ENCODE assay signal across 26 cellular contexts in genomic region chr18:27353273-27353672, GRCh38.
DNase-seq lines count a peak whose midpoint lies in the region; ATAC-seq, FAIRE-seq and TF ChIP-seq lines count a peak whose summit lies in the region.
"Had no signal": no experiment of that assay in that cellular context is flagged by ENCODE, and none has a peak within 500 bp of the region (broad histone marks: within the 10 kb centered on the region; RNA-seq: fewer than 3 reads in every experiment).

No MANE protein-coding gene starts in this region.

- H3K4ac ChIP-seq in IMR-90 (ENCODE audit: low read depth, low read length): no peak overlapping the region

- peaks cover 6% of the 10 kb centered on the region for H3K9me3 Mint-ChIP-seq in nephron progenitor cell

- dilution Hi-C loops in IMR-90 (cut with HindIII; ENCODE audit: low sequenced_read_pairs, unreplicated experiment): no loop called here

- POLR2A ChIA-PET in A549 (lab: Yijun Ruan, JAX) (no interaction called here), IMR-90 (lab: Charles Lee; ENCODE audit: unreplicated experiment) (no interaction called here)

- in situ Hi-C loops in IMR-90 (cut with MboI; ENCODE audit: low sequenced_read_pairs): no loop called here

- H3K27ac ChIP-seq in A549 (no peak overlapping the region), IMR-90 (ENCODE audit: insufficient read depth, low read length) (no peak overlapping the region)
- H3K27ac ChIP-seq: BLaER1 treated with 17β-estradiol and CSF1 and Interleukin-3, amounts not matched to agents 10 nM and 100 nM; C4-2B had no signal

- no peak overlapping the region for H3K56ac ChIP-seq in IMR-90 (ENCODE audit: extremely low read depth, insufficient read depth, low read length)

- BruUV-seq in IMR-90 (replicated peaks; lab: Mats Ljungman, UMichigan): no TSS peak

- H3K4me1 Mint-ChIP-seq in nephron progenitor cell: no peaks in the 10 kb centered on the region
- H3K4me1 Mint-ChIP-seq: B cell had no signal

- CTCF ChIA-PET in A549 (lab: Yijun Ruan, JAX): no interaction called here
- CTCF ChIA-PET in IMR-90 (lab: Yijun Ruan, JAX): no interaction called here

- no peak overlapping the region for H2AK9ac ChIP-seq in IMR-90 (replicated peaks; ENCODE audit: low read depth, low read length, poor library complexity)

- FAIRE-seq in A549 (lab: Jason Lieb, UNC) (no peak), HTR-8/SVneo (lab: Jason Lieb, UNC) (no peak)
- FAIRE-seq: A204.1, GM12878, GM12892, GM18507 had no signal

- no peaks in the 10 kb centered on the region for H3K27me3 ChIP-seq in IMR-90 (ENCODE audit: control insufficient read depth, insufficient read depth, low read length)
- H3K27me3 ChIP-seq: BLaER1 treated with 17β-estradiol and CSF1 and Interleukin-3, amounts not matched to agents 10 nM and 100 nM had no signal

- no peaks in the 10 kb centered on the region for H3K36me3 Mint-ChIP-seq in nephron progenitor cell (ENCODE audit: low read depth)
- H3K36me3 Mint-ChIP-seq: CD8-positive, alpha-beta T cell had no signal

- no peak overlapping the region for H3K14ac ChIP-seq in IMR-90 (replicated peaks; ENCODE audit: low read depth, low read length)

- H3K4me1 ChIP-seq in A549: no peaks in the 10 kb centered on the region
- no peaks in the 10 kb centered on the region for H3K4me1 ChIP-seq in IMR-90 (ENCODE audit: control insufficient read depth, insufficient read depth, low read length)
- H3K4me1 ChIP-seq: BLaER1 treated with 17β-estradiol and CSF1 and Interleukin-3, amounts not matched to agents 10 nM and 100 nM; Caco-2 had no signal

- peak overlapping the region; percentile 3 for H3K27ac Mint-ChIP-seq in nephron progenitor cell
- H3K27ac Mint-ChIP-seq: B cell; CD4-positive, alpha-beta T cell; CD8-positive, alpha-beta T cell had no signal

- TF ChIP-seq RAD21 in A549 (conservative IDR thresholded peaks at IDR 0.05 in 1 of 2, IDR thresholded peaks at IDR 0.05 in 1 of 2) (no peak), IMR-90 (IDR thresholded peaks at IDR 0.05; ENCODE audit: low read length) (no peak)

- H3K4me2 ChIP-seq in A549 (no peak overlapping the region), IMR-90 (ENCODE audit: low read depth, low read length) (no peak overlapping the region)
- H3K4me2 ChIP-seq: BLaER1 treated with 17β-estradiol and CSF1 and Interleukin-3, amounts not matched to agents 10 nM and 100 nM had no signal

- DNase-seq in A549 (ENCODE audit: low read depth in 1 of 2, low spot score in 1 of 2) (no peak), IMR-90 (no peak), nephron progenitor cell (no peak), HTR-8/SVneo (ENCODE audit: insufficient read length, low spot score) (no peak), H4 (ENCODE audit: low spot score) (no peak), HUDEP-2 (lab: John Stamatoyannopoulos, UW; ENCODE audit: unreplicated experiment in 76 of 76) (no peak)
- DNase-seq: 8988T; AML-193; Caco-2; Calu3; CD4-positive, alpha-beta T cell; CD8-positive, alpha-beta T cell; DMS 273 treated with DMSO at 0.1 percent for 48 hours; DMS153; DMS53; DMS79; DND-41; EL; GDM1 had no signal

- intact Hi-C loops in IMR-90 (cut with micrococcal nuclease): no loop called here

- no peak overlapping the region for H3K18ac ChIP-seq in IMR-90 (ENCODE audit: low read depth, low read length)

- no peak overlapping the region for H3K23ac ChIP-seq in IMR-90 (ENCODE audit: low read depth, low read length)

- H2BK20ac ChIP-seq in IMR-90 (ENCODE audit: low read depth, low read length): no peak overlapping the region

- no peak for TF ChIP-seq EP300 in A549 (IDR thresholded peaks at IDR 0.05)

- H4K5ac ChIP-seq in IMR-90 (ENCODE audit: low read depth, low read length): no peak overlapping the region

- H2BK5ac ChIP-seq in IMR-90 (ENCODE audit: low read depth, low read length, poor library complexity, severe bottlenecking): no peak overlapping the region

- no peaks in the 10 kb centered on the region for H4K20me1 ChIP-seq in IMR-90 (ENCODE audit: insufficient read depth, low read length)
- H4K20me1 ChIP-seq: BLaER1 treated with 17β-estradiol and CSF1 and Interleukin-3, amounts not matched to agents 10 nM and 100 nM had no signal

- H3K9me3 ChIP-seq in A549: no peaks in the 10 kb centered on the region
- H3K9me3 ChIP-seq in IMR-90 (ENCODE audit: control insufficient read depth, insufficient read depth, low read length): peaks cover 9% of the 10 kb centered on the region; the same call in 1 of the 2 replicates
- H3K9me3 ChIP-seq: BLaER1 treated with 17β-estradiol and CSF1 and Interleukin-3, amounts not matched to agents 10 nM and 100 nM; Caco-2 had no signal

- H3K79me1 ChIP-seq in IMR-90 (ENCODE audit: low read depth in 1 of 2, low read length in 2 of 2): no peaks in the 10 kb centered on the region

- H2AK5ac ChIP-seq in IMR-90 (ENCODE audit: low read depth, low read length): no peak overlapping the region

- TF ChIP-seq POLR2A in A549 (IDR thresholded peaks at IDR 0.05; ENCODE audit: low read length): no peak
- no peak for TF ChIP-seq POLR2A in IMR-90 (IDR thresholded peaks at IDR 0.05; ENCODE audit: low read depth, low read length)

- H3K36me3 ChIP-seq in IMR-90 (ENCODE audit: control insufficient read depth, insufficient read depth, low read length): no peaks in the 10 kb centered on the region
- H3K36me3 ChIP-seq: BLaER1 treated with 17β-estradiol and CSF1 and Interleukin-3, amounts not matched to agents 10 nM and 100 nM had no signal

- WGBS in A549 (ENCODE audit: missing lambda C conversion rate): 10% methylated on average over 4 of the region's 4 CpGs
- WGBS in IMR-90 (ENCODE audit: extremely low coverage in 2 of 2, insufficient read length in 1 of 2), 2 experiments: 83 to 100% methylated on average over 1 of the region's 4 CpGs

- H2AFZ ChIP-seq in IMR-90 (replicated peaks; ENCODE audit: low read length, poor library complexity): no peak overlapping the region

- H4K8ac ChIP-seq in IMR-90 (ENCODE audit: low read depth in 2 of 2, low read length in 2 of 2): no peak overlapping the region

- no peak overlapping the region for H2BK120ac ChIP-seq in IMR-90 (ENCODE audit: low read depth, low read length)

- H3K9ac ChIP-seq in IMR-90 (ENCODE audit: low read depth, low read length): no peak overlapping the region
- H3K9ac ChIP-seq: BLaER1 treated with 17β-estradiol and CSF1 and Interleukin-3, amounts not matched to agents 10 nM and 100 nM had no signal

- no peaks in the 10 kb centered on the region for H3K9me1 ChIP-seq in IMR-90 (ENCODE audit: insufficient read depth, low read length)

- H3K4me3 ChIP-seq in A549 (no peak overlapping the region), IMR-90 (ENCODE audit: insufficient read depth, low read depth, low read length) (no peak overlapping the region)
- H3K4me3 ChIP-seq: BLaER1 treated with 17β-estradiol and CSF1 and Interleukin-3, amounts not matched to agents 10 nM and 100 nM; GM12878 had no signal

- TF ChIP-seq CTCF in A549 (IDR thresholded peaks at IDR 0.05) (no peak), IMR-90 (conservative IDR thresholded peaks at IDR 0.05; ENCODE audit: low read depth, low read length) (no peak), nephron progenitor cell (IDR thresholded peaks at IDR 0.05) (no peak)

- H2BK15ac ChIP-seq in IMR-90 (ENCODE audit: low read depth, low read length): no peak overlapping the region

- H3K4me3 Mint-ChIP-seq in nephron progenitor cell: no peak overlapping the region
- H3K4me3 Mint-ChIP-seq: B cell; CD4-positive, alpha-beta T cell; CD8-positive, alpha-beta T cell had no signal

- peaks cover 7% of the 10 kb centered on the region for H3K27me3 Mint-ChIP-seq in nephron progenitor cell (ENCODE audit: low read depth, poor library complexity)
- H3K27me3 Mint-ChIP-seq: B cell; CD4-positive, alpha-beta T cell had no signal

- no peak overlapping the region for H4K91ac ChIP-seq in IMR-90 (ENCODE audit: insufficient read depth, low read depth, low read length)

- no peak for ATAC-seq in A549
- ATAC-seq in IMR-90 (ENCODE audit: low read depth): no peak
- ATAC-seq: CD8-positive, alpha-beta T cell; GM12878 had no signal

TF ChIP-seq in A549, 52 proteins besides CTCF, POLR2A, EP300 and RAD21:
- TF ChIP-seq MAFK (IDR thresholded peaks at IDR 0.05; ENCODE audit: partially characterized antibody): peak; percentile 5
- TF ChIP-seq BCL3 (IDR thresholded peaks at IDR 0.05): no peak

TF ChIP-seq in IMR-90, 13 proteins besides CTCF, POLR2A, EP300 and RAD21:
- no peak for TF ChIP-seq MAZ (IDR thresholded peaks at IDR 0.05; ENCODE audit: borderline replicate concordance, low read depth, low read length)
- no peak for TF ChIP-seq BHLHE40 (IDR thresholded peaks at IDR 0.05; ENCODE audit: low read depth, low read length)
- TF ChIP-seq CHD1 (IDR thresholded peaks at IDR 0.05; ENCODE audit: low read depth, low read length): no peak
- peak; percentile 24; the same call in 1 of the 2 replicates for TF ChIP-seq MAFK (IDR thresholded peaks at IDR 0.05; ENCODE audit: low read depth, low read length)
- no peak for TF ChIP-seq RCOR1 (IDR thresholded peaks at IDR 0.05; ENCODE audit: insufficient replicate concordance, low read length)
